In the genomic region with DNA sequence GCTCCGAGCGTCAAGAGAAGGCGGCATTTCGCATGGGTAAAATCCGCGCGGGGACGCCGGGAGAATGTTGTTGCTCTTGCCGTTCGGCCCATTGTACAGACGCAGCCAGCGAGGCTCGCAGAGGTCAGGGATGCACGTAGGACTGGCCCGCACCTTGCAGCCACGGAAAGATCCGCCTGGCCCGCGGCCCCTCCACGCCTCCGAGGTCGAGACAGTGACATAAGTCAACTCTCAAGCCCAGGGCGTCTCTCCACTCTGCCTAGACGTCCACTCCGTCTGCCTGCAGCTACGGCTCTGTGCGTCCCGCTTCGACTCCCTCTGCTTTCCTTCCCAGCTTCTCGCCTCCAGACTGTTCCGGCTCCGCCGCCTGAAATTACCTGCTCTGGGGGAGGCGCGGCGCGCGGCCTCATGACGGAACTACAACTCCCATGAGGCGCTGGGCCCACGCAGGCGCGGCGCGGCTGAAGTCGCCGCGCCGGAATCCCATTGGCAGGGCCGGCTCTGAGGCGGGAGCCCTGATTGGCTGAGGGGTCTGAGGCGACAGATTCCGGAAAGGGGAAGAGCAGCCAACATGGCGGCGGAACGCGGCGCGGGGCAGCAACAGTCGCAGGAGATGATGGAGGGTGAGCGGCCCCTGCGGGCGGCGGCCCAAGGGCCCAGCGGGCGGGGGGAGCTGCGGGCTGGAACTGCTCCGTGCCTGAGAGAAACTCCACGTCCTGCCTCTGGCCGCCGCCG, we compare ENCODE assay signal across 1 cellular context.
A peak's percentile ranks its signal among the peaks of the same experiment; 100 is the strongest.
TF ChIP-seq lines count a peak whose summit lies in the region.

Gene PPP1R7, plus strand, starts transcription at position 543 of the 735 bp plus-strand sequence. Its CDS starts 29 bp downstream, at position 572.

TF ChIP-seq in HepG2, 621 proteins besides CTCF, POLR2A, EP300 and RAD21 (continued from another document and continues in another):
- TF ChIP-seq, protein P1, sequence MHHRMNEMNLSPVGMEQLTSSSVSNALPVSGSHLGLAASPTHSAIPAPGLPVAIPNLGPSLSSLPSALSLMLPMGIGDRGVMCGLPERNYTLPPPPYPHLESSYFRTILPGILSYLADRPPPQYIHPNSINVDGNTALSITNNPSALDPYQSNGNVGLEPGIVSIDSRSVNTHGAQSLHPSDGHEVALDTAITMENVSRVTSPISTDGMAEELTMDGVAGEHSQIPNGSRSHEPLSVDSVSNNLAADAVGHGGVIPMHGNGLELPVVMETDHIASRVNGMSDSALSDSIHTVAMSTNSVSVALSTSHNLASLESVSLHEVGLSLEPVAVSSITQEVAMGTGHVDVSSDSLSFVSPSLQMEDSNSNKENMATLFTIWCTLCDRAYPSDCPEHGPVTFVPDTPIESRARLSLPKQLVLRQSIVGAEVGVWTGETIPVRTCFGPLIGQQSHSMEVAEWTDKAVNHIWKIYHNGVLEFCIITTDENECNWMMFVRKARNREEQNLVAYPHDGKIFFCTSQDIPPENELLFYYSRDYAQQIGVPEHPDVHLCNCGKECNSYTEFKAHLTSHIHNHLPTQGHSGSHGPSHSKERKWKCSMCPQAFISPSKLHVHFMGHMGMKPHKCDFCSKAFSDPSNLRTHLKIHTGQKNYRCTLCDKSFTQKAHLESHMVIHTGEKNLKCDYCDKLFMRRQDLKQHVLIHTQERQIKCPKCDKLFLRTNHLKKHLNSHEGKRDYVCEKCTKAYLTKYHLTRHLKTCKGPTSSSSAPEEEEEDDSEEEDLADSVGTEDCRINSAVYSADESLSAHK (CRISPR knock-in tag; IDR thresholded peaks at IDR 0.05; ENCODE audit: borderline replicate concordance) = no peak
- TF ChIP-seq ZNF329 (CRISPR knock-in tag; IDR thresholded peaks at IDR 0.05; ENCODE audit: low read depth) (peak; percentile 39; the same call in 1 of the 2 replicates), SNAPC2 (CRISPR knock-in tag; IDR thresholded peaks at IDR 0.05) (no peak), FOSL1 (CRISPR knock-in tag; IDR thresholded peaks at IDR 0.05; ENCODE audit: borderline replicate concordance) (no peak), ZNF574 (CRISPR knock-in tag; IDR thresholded peaks at IDR 0.05) (peak; percentile 52; the same call in 1 of the 2 replicates), ZBTB20 (CRISPR knock-in tag; IDR thresholded peaks at IDR 0.05; ENCODE audit: borderline replicate concordance, low read depth) (peak; percentile 9; the same call in 1 of the 2 replicates), CC2D1A (CRISPR knock-in tag; IDR thresholded peaks at IDR 0.05) (no peak), PAX8 (CRISPR knock-in tag; IDR thresholded peaks at IDR 0.05; ENCODE audit: borderline replicate concordance) (no peak), HNRNPH1 (optimal IDR thresholded peaks at IDR 0.05; ENCODE audit: low read depth, low read length) (no peak), CREB1 (IDR thresholded peaks at IDR 0.05) (peak; percentile 81), CREB1 (CRISPR knock-in tag; IDR thresholded peaks at IDR 0.05) (peak; percentile 85), FOXK2 (IDR thresholded peaks at IDR 0.05) (no peak), ZBTB42 (CRISPR knock-in tag; IDR thresholded peaks at IDR 0.05) (0 out of 2 replicates have a peak, but pooled peaks have one; percentile 21), ZNF597 (CRISPR knock-in tag; IDR thresholded peaks at IDR 0.05) (no peak), ZNF292 (CRISPR knock-in tag; IDR thresholded peaks at IDR 0.05; ENCODE audit: borderline replicate concordance, low read depth) (peak; percentile 38; the same call in 1 of the 2 replicates), GABPB1 (CRISPR knock-in tag; IDR thresholded peaks at IDR 0.05) (peak; percentile 90), ZNF547 (CRISPR knock-in tag; IDR thresholded peaks at IDR 0.05) (no peak), HOXA3 (CRISPR knock-in tag; IDR thresholded peaks at IDR 0.05) (peak; percentile 93), ZNF274 (CRISPR knock-in tag; IDR thresholded peaks at IDR 0.05) (peak; percentile 44; the same call in 1 of the 2 replicates), SCMH1 (CRISPR knock-in tag; IDR thresholded peaks at IDR 0.05; ENCODE audit: borderline replicate concordance) (no peak), PCBP2 (optimal IDR thresholded peaks at IDR 0.05; ENCODE audit: low read depth, low read length, poor library complexity, severe bottlenecking) (no peak), TRIM22 (IDR thresholded peaks at IDR 0.05) (no peak), ZNF687 (CRISPR knock-in tag; IDR thresholded peaks at IDR 0.05) (peak; percentile 51; the same call in 1 of the 2 replicates), GPN1 (CRISPR knock-in tag; IDR thresholded peaks at IDR 0.05; ENCODE audit: borderline replicate concordance) (no peak), ZNF580 (CRISPR knock-in tag; IDR thresholded peaks at IDR 0.05; ENCODE audit: borderline replicate concordance, low read depth) (peak; percentile 29), ZNF670 (CRISPR knock-in tag; IDR thresholded peaks at IDR 0.05; ENCODE audit: borderline replicate concordance) (peak; percentile 73; the same call in 1 of the 2 replicates), HOXD1 (CRISPR knock-in tag; IDR thresholded peaks at IDR 0.05) (no peak), POLR2G (IDR thresholded peaks at IDR 0.05; ENCODE audit: low read depth, low read length) (peak; percentile 92), RAD51 (IDR thresholded peaks at IDR 0.05; ENCODE audit: borderline replicate concordance) (no peak), RXRB (CRISPR knock-in tag; IDR thresholded peaks at IDR 0.05; ENCODE audit: borderline replicate concordance) (peak; percentile 46), NKX3-1 (CRISPR knock-in tag; IDR thresholded peaks at IDR 0.05) (0 out of 2 replicates have a peak, but pooled peaks have one; percentile 53), FOXA3 (CRISPR knock-in tag; IDR thresholded peaks at IDR 0.05) (peak; percentile 35; the same call in 1 of the 2 replicates), ZNF260 (CRISPR knock-in tag; IDR thresholded peaks at IDR 0.05; ENCODE audit: borderline replicate concordance, low read depth) (no peak), ZNF629 (CRISPR knock-in tag; conservative IDR thresholded peaks at IDR 0.05) (peak; percentile 100), BATF2 (CRISPR knock-in tag; IDR thresholded peaks at IDR 0.05) (peak; percentile 67; the same call in 1 of the 2 replicates), SMAD1 (CRISPR knock-in tag; IDR thresholded peaks at IDR 0.05; ENCODE audit: borderline replicate concordance, low read depth) (peak; percentile 10; the same call in 1 of the 2 replicates), SP1 (IDR thresholded peaks at IDR 0.05) (no peak), SP1 (CRISPR knock-in tag; IDR thresholded peaks at IDR 0.05) (no peak; the same call in none of the 2 replicates), MED8 (CRISPR knock-in tag; IDR thresholded peaks at IDR 0.05; ENCODE audit: insufficient replicate concordance) (peak; percentile 10), ZSCAN22 (CRISPR knock-in tag; IDR thresholded peaks at IDR 0.05) (no peak), CENPBD1 (CRISPR knock-in tag; IDR thresholded peaks at IDR 0.05; ENCODE audit: borderline replicate concordance, low read depth) (no peak; the same call in 1 of the 2 replicates), ZNF558 (CRISPR knock-in tag; IDR thresholded peaks at IDR 0.05; ENCODE audit: borderline replicate concordance) (no peak; the same call in 1 of the 2 replicates), ADNP (CRISPR knock-in tag; IDR thresholded peaks at IDR 0.05) (peak; percentile 97), WIZ (CRISPR knock-in tag; IDR thresholded peaks at IDR 0.05) (0 out of 2 replicates have a peak, but pooled peaks have one; percentile 21), ZNF460 (CRISPR knock-in tag; IDR thresholded peaks at IDR 0.05; ENCODE audit: borderline replicate concordance) (no peak), CCAR2 (optimal IDR thresholded peaks at IDR 0.05; ENCODE audit: low read depth, low read length) (no peak), ZNF343 (CRISPR knock-in tag; IDR thresholded peaks at IDR 0.05) (peak; percentile 36)
- TF ChIP-seq, protein P2, sequence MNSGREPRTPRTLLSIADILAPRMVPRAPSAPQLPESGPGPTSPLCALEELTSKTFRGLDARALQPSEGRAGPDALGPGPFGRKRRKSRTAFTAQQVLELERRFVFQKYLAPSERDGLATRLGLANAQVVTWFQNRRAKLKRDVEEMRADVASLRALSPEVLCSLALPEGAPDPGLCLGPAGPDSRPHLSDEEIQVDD (CRISPR knock-in tag; IDR thresholded peaks at IDR 0.05; ENCODE audit: borderline replicate concordance) = no peak
- TF ChIP-seq, protein P3, sequence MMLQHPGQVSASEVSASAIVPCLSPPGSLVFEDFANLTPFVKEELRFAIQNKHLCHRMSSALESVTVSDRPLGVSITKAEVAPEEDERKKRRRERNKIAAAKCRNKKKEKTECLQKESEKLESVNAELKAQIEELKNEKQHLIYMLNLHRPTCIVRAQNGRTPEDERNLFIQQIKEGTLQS (CRISPR knock-in tag; IDR thresholded peaks at IDR 0.05) = 0 out of 2 replicates have a peak, but pooled peaks have one; percentile 14
